In genomic region chr6:24774696-24775519, GRCh38 we compare ENCODE assay signal across 2 cellular contexts.
TF ChIP-seq lines count a peak whose summit lies in the region.

Gene GMNN (plus strand): TSS chr6:24774937. CDS start chr6:24777247, 2,310 bp downstream.

TF ChIP-seq in IMR-90, 13 proteins besides CTCF, POLR2A, EP300 and RAD21:
- TF ChIP-seq NFE2L2 (IDR thresholded peaks at IDR 0.05; ENCODE audit: low read depth, low read length) (no peak), BHLHE40 (IDR thresholded peaks at IDR 0.05; ENCODE audit: low read depth, low read length) (peak; percentile 26; the same call in 1 of the 2 replicates), USF2 (IDR thresholded peaks at IDR 0.05; ENCODE audit: low read depth, low read length) (peak; percentile 92), MAZ (IDR thresholded peaks at IDR 0.05; ENCODE audit: borderline replicate concordance, low read depth, low read length) (0 out of 2 replicates have a peak, but pooled peaks have one; percentile 38)

TF ChIP-seq in endothelial cell of umbilical vein, 7 proteins besides CTCF, POLR2A, EP300 and RAD21:
- TF ChIP-seq EZH2 (IDR thresholded peaks at IDR 0.05; ENCODE audit: borderline replicate concordance, low read depth, low read length, severe bottlenecking) = no peak
- TF ChIP-seq MAX (IDR thresholded peaks at IDR 0.05; ENCODE audit: insufficient read depth, insufficient read length) = peak; percentile 83
- TF ChIP-seq JUN (IDR thresholded peaks at IDR 0.05; ENCODE audit: borderline replicate concordance, insufficient read depth, insufficient read length, low read depth) = no peak
- TF ChIP-seq MYC (IDR thresholded peaks at IDR 0.05; ENCODE audit: low read depth, low read length) = no peak
- no peak for TF ChIP-seq GATA2 (IDR thresholded peaks at IDR 0.05; ENCODE audit: insufficient read depth, insufficient read length, low read depth, low read length)
- TF ChIP-seq FOS (IDR thresholded peaks at IDR 0.05; ENCODE audit: borderline replicate concordance, insufficient read depth, low read length) = no peak
- peak; percentile 69 for TF ChIP-seq POLR2AphosphoS5 (IDR thresholded peaks at IDR 0.05; ENCODE audit: insufficient read depth, low read depth, low read length)
